8 cellular contexts compared by ENCODE assay signal in the genomic region with DNA sequence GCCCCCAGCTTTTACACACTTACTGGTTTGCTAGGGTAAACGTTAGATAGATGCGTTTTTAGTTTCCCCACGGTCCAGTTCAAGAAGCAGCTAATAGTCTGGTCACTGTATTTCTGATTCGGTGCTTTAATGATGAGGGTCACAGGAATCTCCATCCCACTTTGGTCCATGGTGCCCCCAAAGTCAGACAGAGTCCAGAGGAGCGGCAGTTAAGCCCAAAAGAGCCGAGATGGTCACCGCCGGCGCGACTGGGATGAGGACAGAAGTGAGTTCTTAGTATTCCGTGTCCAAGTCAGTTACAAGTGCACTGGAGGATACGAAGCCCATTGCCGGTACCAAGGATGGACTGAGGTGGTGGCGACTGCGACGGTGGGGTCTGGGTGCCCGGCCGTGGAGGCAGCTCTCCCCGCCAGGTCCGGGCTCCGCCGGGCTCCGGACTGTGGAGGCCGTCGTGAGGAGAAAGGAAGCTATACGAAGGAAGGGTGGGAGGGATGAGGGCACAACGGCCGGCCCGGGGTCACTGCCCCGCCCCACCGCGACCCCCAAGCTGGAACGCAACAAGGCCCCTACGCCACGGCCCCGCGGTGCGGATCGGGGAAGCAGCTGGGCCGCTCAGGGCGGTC. TPM values are rescaled to one million over a fixed set of nuclear protein-coding genes. Genes with fewer than 3 reads are reported as not detected.
A peak's percentile ranks its signal among the peaks of the same experiment; 100 is the strongest.
DNase-seq lines count a peak whose midpoint lies in the region; ATAC-seq and TF ChIP-seq lines count a peak whose summit lies in the region.

No MANE protein-coding gene starts in this region.

- H3K4me1 ChIP-seq in PC-3 (ENCODE audit: insufficient read depth, low read length) (peaks cover 49% of the 10 kb centered on the region), right lobe of liver (peaks cover 0 to 34% (median 18%) of the 10 kb centered on the region in 4 donors), tibial nerve (peaks cover 0 to 57% (median 35%) of the 10 kb centered on the region in 4 donors)

- H3K79me2 ChIP-seq in PC-3 (ENCODE audit: low read length) = peaks cover 60% of the 10 kb centered on the region

- no peak for TF ChIP-seq EP300 in tibial nerve (IDR thresholded peaks at IDR 0.05)

- H3K9me3 ChIP-seq in PC-3 (ENCODE audit: low read length) (no peaks in the 10 kb centered on the region), right lobe of liver (no peaks in the 10 kb centered on the region), tibial nerve (no peaks in the 10 kb centered on the region)

- intact Hi-C loops in PC-3 (cut with micrococcal nuclease) (no loop called here), right lobe of liver (cut with DNase I) (no loop called here)

- no peaks in the 10 kb centered on the region for H3K36me3 ChIP-seq in PC-3 (ENCODE audit: low read depth, low read length)
- no peaks in the 10 kb centered on the region for H3K36me3 ChIP-seq in right lobe of liver
- peaks cover 0 to 11% (median 0%) of the 10 kb centered on the region in 3 donors for H3K36me3 ChIP-seq in tibial nerve

- TF ChIP-seq CTCF in PC-3 (conservative IDR thresholded peaks at IDR 0.05; ENCODE audit: low read depth, low read length) = no peak
- TF ChIP-seq CTCF in right lobe of liver (IDR thresholded peaks at IDR 0.05) = no peak
- no peak for TF ChIP-seq CTCF in tibial nerve (IDR thresholded peaks at IDR 0.05)

- H3K27ac ChIP-seq in PC-3 (ENCODE audit: low read length) = peak overlapping the region; percentile 90
- H3K27ac ChIP-seq in right lobe of liver = peak overlapping the region; percentile 94 to 98 (median 98)
- H3K27ac ChIP-seq in tibial nerve = peak overlapping the region; percentile 79 to 99 (median 96)

- H2AFZ ChIP-seq in PC-3 (ENCODE audit: low read length) = peak overlapping the region; percentile 83

- CTCF ChIA-PET in PC-3 (lab: Charles Lee) = interaction anchor here (0.6 kb wide), 1 partner anchor 223 kb away, joined by 4 read pairs; no protein-coding TSS in a partner anchor

- H3K4me3 ChIP-seq in PC-3 (ENCODE audit: low read length) (peak overlapping the region; percentile 99), right lobe of liver (peak overlapping the region; percentile 77 to 96 (median 96)), tibial nerve (peak overlapping the region; percentile 86 to 93 (median 90))

- H3F3A ChIP-seq in PC-3 (ENCODE audit: low read length, unreplicated experiment) = no peaks in the 10 kb centered on the region

- ATAC-seq in HG02885 (IDR thresholded peaks at IDR 0.05; ENCODE audit: poor library complexity, unreplicated experiment) (peak; percentile 18), PC-3 (peak; percentile 27), right lobe of liver (peak; percentile 16 to 41 (median 25))

- H3K9me2 ChIP-seq in PC-3 (replicated peaks; ENCODE audit: low read length) = no peaks in the 10 kb centered on the region

- H3K9ac ChIP-seq in PC-3 (ENCODE audit: low read length) = peak overlapping the region; percentile 100

- peak; percentile 67 for DNase-seq in activated CD8-positive, alpha-beta memory T cell treated with anti-CD3 and anti-CD28 coated beads for 24 hours
- DNase-seq in activated CD8-positive, alpha-beta memory T cell treated with anti-CD3 and anti-CD28 coated beads, Interleukin-2, amount 50 U/mL, for 4 hours = no peak
- DNase-seq in PC-3 = peak; percentile 23
- DNase-seq in cerebellar cortex (ENCODE audit: low spot score) = peak; percentile 27
- DNase-seq in right lobe of liver = peak in 2 of 3 donors; percentile 57 to 64
- DNase-seq in tibial nerve (ENCODE audit: low spot score in 2 of 2) = no peak
- DNase-seq in SKM-1 (lab: John Stamatoyannopoulos, UW; ENCODE audit: unreplicated experiment) = no peak

- TSS peak; percentile 55 for BruUV-seq in PC-3 (replicated peaks; lab: Mats Ljungman, UMichigan)

- 2% methylated on average over 10 of the region's 41 CpGs for WGBS in right lobe of liver (ENCODE audit: insufficient coverage, low coverage, low lambda C conversion rate, missing lambda C conversion rate)
- WGBS in tibial nerve, 2 donors = 0 to 1% methylated on average over 33 to 40 of the region's 41 CpGs

- H4K20me1 ChIP-seq in PC-3 (ENCODE audit: low read length) = no peaks in the 10 kb centered on the region; the same call in 1 of the 2 replicates

- TF ChIP-seq POLR2A in right lobe of liver (IDR thresholded peaks at IDR 0.05) (no peak), tibial nerve (IDR thresholded peaks at IDR 0.05) (no peak)

- POLR2A ChIA-PET in PC-3 (lab: Charles Lee; ENCODE audit: unreplicated experiment) = interaction anchor here (0.6 to 0.7 kb wide), 3 partner anchors 138 to 1621 kb away, joined by 3 to 9 read pairs (median 6); no protein-coding TSS in a partner anchor

- H3K4me2 ChIP-seq in PC-3 (ENCODE audit: low read length) = peak overlapping the region; percentile 100

- no peaks in the 10 kb centered on the region for H3K27me3 ChIP-seq in PC-3 (ENCODE audit: low read length)
- no peaks in the 10 kb centered on the region for H3K27me3 ChIP-seq in right lobe of liver
- no peaks in the 10 kb centered on the region for H3K27me3 ChIP-seq in tibial nerve

RNA-seq across cellular contexts. Expression of a gene that starts 0.7 kb away (rescaled TPM):
- total RNA-seq in PC-3 (2014; rRNA removed) = 11.5 and 11.7 TPM in 2 replicates
- 10 to 100 TPM; 15.4 to 26.7 (median 20.6) TPM for total RNA-seq in right lobe of liver
- 10 to 100 TPM; 25.3 to 44.1 (median 39.3) TPM for total RNA-seq in tibial nerve

Comparison
In these comparisons a context has a peak if more than half of its experiments do, and no peak if none do; other contexts are left out.
1. DNase-seq: peak in activated CD8-positive, alpha-beta memory T cell treated with anti-CD3 and anti-CD28 coated beads for 24 hours (single experiment), PC-3 (single experiment), cerebellar cortex (single experiment) and right lobe of liver (2 of 3); none in activated CD8-positive, alpha-beta memory T cell treated with anti-CD3 and anti-CD28 coated beads, Interleukin-2, amount 50 U/mL, for 4 hours (single experiment), tibial nerve (0 of 2) and SKM-1 (single experiment).
2. Peak in every context shown above with its lines, with median percentiles within 50 percentile points of each other: ATAC-seq, H3K27ac ChIP-seq and H3K4me3 ChIP-seq.